In genomic region chr6:159234102-159234553, GRCh38 we compare ENCODE assay signal across 24 cellular contexts.
DNase-seq lines count a peak whose midpoint lies in the region; FAIRE-seq and TF ChIP-seq lines count a peak whose summit lies in the region.
"Had no signal": no experiment of that assay in that cellular context is flagged by ENCODE, and none has a peak within 500 bp of the region (broad histone marks: within the 10 kb centered on the region; RNA-seq: fewer than 3 reads in every experiment).

No MANE protein-coding gene starts in this region.

- no peak overlapping the region for H3K4me3 ChIP-seq in astrocyte (ENCODE audit: insufficient read depth, low read depth, low read length)
- H3K4me3 ChIP-seq in rectal smooth muscle tissue (ENCODE audit: low read length): peak overlapping the region; percentile 34
- H3K4me3 ChIP-seq: SJCRH30, thoracic aorta had no signal

- H3K4me3 Mint-ChIP-seq in astrocyte (ENCODE audit: unreplicated experiment): no peak overlapping the region
- peak overlapping the region; percentile 58 for H3K4me3 Mint-ChIP-seq in endothelial cell (ENCODE audit: unreplicated experiment)
- H3K4me3 Mint-ChIP-seq in mesothelial cell of epicardium: peak overlapping the region; percentile 26
- H3K4me3 Mint-ChIP-seq: activated naive CD4-positive, alpha-beta T cell treated with anti-CD3 and anti-CD28 coated beads, Interleukin-2, amount 50 U/mL, for 24 hours; CD8-positive, alpha-beta memory T cell; central memory CD8-positive, alpha-beta T cell; stimulated activated effector memory CD8-positive, alpha-beta T cell treated with anti-CD3 and anti-CD28 coated beads, Interleukin-12 subunit alpha, Interleukin-12 subunit beta, amount 100 ng/mL, for 72 hours had no signal

- H3K27ac Mint-ChIP-seq in astrocyte (ENCODE audit: unreplicated experiment): peak overlapping the region; percentile 36
- H3K27ac Mint-ChIP-seq in endothelial cell (ENCODE audit: unreplicated experiment): no peak overlapping the region
- H3K27ac Mint-ChIP-seq in mesothelial cell of epicardium: no peak overlapping the region
- H3K27ac Mint-ChIP-seq: activated naive CD4-positive, alpha-beta T cell treated with anti-CD3 and anti-CD28 coated beads, Interleukin-2, amount 50 U/mL, for 24 hours; CD8-positive, alpha-beta memory T cell; naive thymus-derived CD4-positive, alpha-beta T cell; stimulated activated effector memory CD8-positive, alpha-beta T cell treated with anti-CD3 and anti-CD28 coated beads, Interleukin-12 subunit alpha, Interleukin-12 subunit beta, amount 100 ng/mL, for 72 hours had no signal

- peak overlapping the region; percentile 41 for H3K4me2 ChIP-seq in astrocyte (ENCODE audit: low read length)

- peaks cover 23% of the 10 kb centered on the region for H3K27me3 Mint-ChIP-seq in astrocyte (ENCODE audit: low read depth, unreplicated experiment)
- H3K27me3 Mint-ChIP-seq in endothelial cell (ENCODE audit: unreplicated experiment): peaks cover 8% of the 10 kb centered on the region
- H3K27me3 Mint-ChIP-seq in mesothelial cell of epicardium (ENCODE audit: low read depth): peaks cover 84% of the 10 kb centered on the region

- H3K27me3 ChIP-seq in astrocyte (ENCODE audit: insufficient read depth, low read length) (peaks cover 25% of the 10 kb centered on the region), rectal smooth muscle tissue (ENCODE audit: control insufficient read depth, insufficient read depth, low read length) (peaks cover 3% of the 10 kb centered on the region)

- H3K9ac ChIP-seq in astrocyte (ENCODE audit: low read length): no peak overlapping the region
- no peak overlapping the region for H3K9ac ChIP-seq in rectal smooth muscle tissue (ENCODE audit: low read length)

- H3K4me1 ChIP-seq in astrocyte (ENCODE audit: insufficient read depth, low read length): no peaks in the 10 kb centered on the region
- H3K4me1 ChIP-seq in rectal smooth muscle tissue (ENCODE audit: control insufficient read depth, insufficient read depth, low read length): no peaks in the 10 kb centered on the region
- H3K4me1 ChIP-seq: SJCRH30 had no signal

- H3K4me1 Mint-ChIP-seq in astrocyte (ENCODE audit: low read depth, unreplicated experiment) (no peaks in the 10 kb centered on the region), endothelial cell (ENCODE audit: unreplicated experiment) (peaks cover 5% of the 10 kb centered on the region), mesothelial cell of epicardium (peaks cover 2% of the 10 kb centered on the region)
- H3K4me1 Mint-ChIP-seq: stimulated activated effector memory CD8-positive, alpha-beta T cell treated with anti-CD3 and anti-CD28 coated beads, Interleukin-12 subunit alpha, Interleukin-12 subunit beta, amount 100 ng/mL, for 72 hours had no signal

- no peak overlapping the region for H2AFZ ChIP-seq in astrocyte (ENCODE audit: low read depth, low read length)

- no peak for TF ChIP-seq CTCF in astrocyte (IDR thresholded peaks at IDR 0.05; ENCODE audit: insufficient read depth, low read depth, low read length)
- TF ChIP-seq CTCF in endothelial cell (IDR thresholded peaks at IDR 0.05; ENCODE audit: unreplicated experiment): no peak
- TF ChIP-seq CTCF in mesothelial cell of epicardium (IDR thresholded peaks at IDR 0.05; ENCODE audit: unreplicated experiment): no peak

- H3K79me2 ChIP-seq in astrocyte (ENCODE audit: insufficient read depth, low read length): no peaks in the 10 kb centered on the region

- no peak for FAIRE-seq in astrocyte (lab: Jason Lieb, UNC)
- FAIRE-seq: small intestine had no signal

- DNase-seq in astrocyte (ENCODE audit: low read depth) (no peak), endothelial cell (ENCODE audit: low spot score) (no peak), mesothelial cell of epicardium (ENCODE audit: low spot score in 2 of 2, unreplicated experiment in 2 of 2) (no peak), 8988T (no peak), NCI-H1694 treated with DMSO at 0.1 percent for 48 hours (lab: John Stamatoyannopoulos, UW) (no peak), ACHN (no peak)
- DNase-seq: activated CD4-positive, alpha-beta T cell treated with anti-CD3 and anti-CD28 coated beads for 48 hours; AML-193; anterior cingulate cortex; CD8-positive, alpha-beta memory T cell; foreskin melanocyte; hypothalamus; naive thymus-derived CD4-positive, alpha-beta T cell; NCI-H1092; NCI-H2029 treated with DMSO at 0.1 percent for 48 hours; NK-92 treated with Interleukin-12 subunit alpha and Interleukin-12 subunit beta, amount 100 ng/mL, for 24 hours; SJCRH30; small intestine; stimulated activated CD4-positive, alpha-beta T cell treated with anti-CD3 and anti-CD28 coated beads, Interleukin-2, amount 100 ng/mL, for 24 hours had no signal

- H4K20me1 ChIP-seq in astrocyte (ENCODE audit: insufficient read depth, low read length): no peaks in the 10 kb centered on the region

- H3K36me3 ChIP-seq in astrocyte (ENCODE audit: insufficient read depth, low read length) (no peaks in the 10 kb centered on the region), rectal smooth muscle tissue (ENCODE audit: control insufficient read depth, insufficient read depth, low read length) (no peaks in the 10 kb centered on the region)
- H3K36me3 ChIP-seq: SJCRH30, thoracic aorta had no signal

- in situ Hi-C loops in ACHN (cut with HindIII; ENCODE audit: low pct_ligation_motif_present, low pct_unique_long_range_greater_than_20kb, low sequenced_read_pairs): no loop called here

- H3K9me3 ChIP-seq in astrocyte (ENCODE audit: insufficient read depth, low read depth, low read length): no peaks in the 10 kb centered on the region
- H3K9me3 ChIP-seq: SJCRH30, thoracic aorta had no signal

- H3K9me3 Mint-ChIP-seq in astrocyte (ENCODE audit: unreplicated experiment) (peaks cover 4% of the 10 kb centered on the region), endothelial cell (ENCODE audit: unreplicated experiment) (no peaks in the 10 kb centered on the region), mesothelial cell of epicardium (no peaks in the 10 kb centered on the region)
- H3K9me3 Mint-ChIP-seq: activated naive CD4-positive, alpha-beta T cell treated with anti-CD3 and anti-CD28 coated beads, Interleukin-2, amount 50 U/mL, for 24 hours; CD8-positive, alpha-beta memory T cell; central memory CD8-positive, alpha-beta T cell; stimulated activated effector memory CD8-positive, alpha-beta T cell treated with anti-CD3 and anti-CD28 coated beads, Interleukin-12 subunit alpha, Interleukin-12 subunit beta, amount 100 ng/mL, for 72 hours had no signal

- H3K36me3 Mint-ChIP-seq in astrocyte (ENCODE audit: low read depth, unreplicated experiment): peaks cover 5% of the 10 kb centered on the region
- peaks cover 5% of the 10 kb centered on the region for H3K36me3 Mint-ChIP-seq in endothelial cell (ENCODE audit: low read depth, unreplicated experiment)
- H3K36me3 Mint-ChIP-seq in mesothelial cell of epicardium: no peaks in the 10 kb centered on the region
- H3K36me3 Mint-ChIP-seq: activated naive CD4-positive, alpha-beta T cell treated with anti-CD3 and anti-CD28 coated beads, Interleukin-2, amount 50 U/mL, for 24 hours; CD8-positive, alpha-beta memory T cell; stimulated activated effector memory CD8-positive, alpha-beta T cell treated with anti-CD3 and anti-CD28 coated beads, Interleukin-12 subunit alpha, Interleukin-12 subunit beta, amount 100 ng/mL, for 72 hours had no signal

- H3K27ac ChIP-seq in astrocyte (ENCODE audit: low read depth, low read length): no peak overlapping the region
- no peak overlapping the region for H3K27ac ChIP-seq in rectal smooth muscle tissue (ENCODE audit: low read depth, low read length)
- H3K27ac ChIP-seq: SJCRH30, thoracic aorta had no signal
